Comparison of ENCODE assay signal across 1 cellular context in the genomic region with DNA sequence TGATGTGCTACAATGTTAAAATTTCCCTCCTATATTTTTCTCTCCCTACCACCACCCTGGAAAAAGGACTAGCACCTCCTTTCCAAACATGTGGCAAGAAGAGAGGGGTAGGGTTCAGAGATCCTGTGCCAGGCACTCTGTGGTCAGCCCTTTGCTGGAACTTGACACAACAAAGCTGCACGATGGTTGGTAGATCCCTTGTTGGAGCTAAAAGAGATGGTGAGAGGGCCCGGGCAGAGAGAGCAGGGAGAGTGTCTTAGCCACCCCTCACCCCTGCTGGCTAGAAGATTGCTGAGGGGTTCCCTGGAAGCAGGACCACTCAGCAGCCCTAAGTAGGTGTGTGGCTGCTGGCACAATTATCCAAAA.
TF ChIP-seq lines count a peak whose summit lies in the region.

No MANE protein-coding gene starts in this region.

TF ChIP-seq in GM12878, 131 proteins besides CTCF, POLR2A, EP300 and RAD21 (continued from another document):
- TF ChIP-seq, protein P1, sequence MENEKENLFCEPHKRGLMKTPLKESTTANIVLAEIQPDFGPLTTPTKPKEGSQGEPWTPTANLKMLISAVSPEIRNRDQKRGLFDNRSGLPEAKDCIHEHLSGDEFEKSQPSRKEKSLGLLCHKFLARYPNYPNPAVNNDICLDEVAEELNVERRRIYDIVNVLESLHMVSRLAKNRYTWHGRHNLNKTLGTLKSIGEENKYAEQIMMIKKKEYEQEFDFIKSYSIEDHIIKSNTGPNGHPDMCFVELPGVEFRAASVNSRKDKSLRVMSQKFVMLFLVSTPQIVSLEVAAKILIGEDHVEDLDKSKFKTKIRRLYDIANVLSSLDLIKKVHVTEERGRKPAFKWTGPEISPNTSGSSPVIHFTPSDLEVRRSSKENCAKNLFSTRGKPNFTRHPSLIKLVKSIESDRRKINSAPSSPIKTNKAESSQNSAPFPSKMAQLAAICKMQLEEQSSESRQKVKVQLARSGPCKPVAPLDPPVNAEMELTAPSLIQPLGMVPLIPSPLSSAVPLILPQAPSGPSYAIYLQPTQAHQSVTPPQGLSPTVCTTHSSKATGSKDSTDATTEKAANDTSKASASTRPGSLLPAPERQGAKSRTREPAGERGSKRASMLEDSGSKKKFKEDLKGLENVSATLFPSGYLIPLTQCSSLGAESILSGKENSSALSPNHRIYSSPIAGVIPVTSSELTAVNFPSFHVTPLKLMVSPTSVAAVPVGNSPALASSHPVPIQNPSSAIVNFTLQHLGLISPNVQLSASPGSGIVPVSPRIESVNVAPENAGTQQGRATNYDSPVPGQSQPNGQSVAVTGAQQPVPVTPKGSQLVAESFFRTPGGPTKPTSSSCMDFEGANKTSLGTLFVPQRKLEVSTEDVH (IDR thresholded peaks at IDR 0.05; ENCODE audit: low read depth, partially characterized antibody) = no peak
- TF ChIP-seq MEF2A (IDR thresholded peaks at IDR 0.05; ENCODE audit: insufficient read depth, low read depth, low read length) (no peak), CBX5 (IDR thresholded peaks at IDR 0.05; ENCODE audit: low read depth) (no peak), CHD4 (IDR thresholded peaks at IDR 0.05) (no peak), HDGF (IDR thresholded peaks at IDR 0.05) (no peak), ATF7 (IDR thresholded peaks at IDR 0.05; ENCODE audit: low read depth) (no peak), ESRRA (IDR thresholded peaks at IDR 0.05; ENCODE audit: low read length) (no peak)
